Comparison of ENCODE assay signal across 1 cellular context in the genomic region with DNA sequence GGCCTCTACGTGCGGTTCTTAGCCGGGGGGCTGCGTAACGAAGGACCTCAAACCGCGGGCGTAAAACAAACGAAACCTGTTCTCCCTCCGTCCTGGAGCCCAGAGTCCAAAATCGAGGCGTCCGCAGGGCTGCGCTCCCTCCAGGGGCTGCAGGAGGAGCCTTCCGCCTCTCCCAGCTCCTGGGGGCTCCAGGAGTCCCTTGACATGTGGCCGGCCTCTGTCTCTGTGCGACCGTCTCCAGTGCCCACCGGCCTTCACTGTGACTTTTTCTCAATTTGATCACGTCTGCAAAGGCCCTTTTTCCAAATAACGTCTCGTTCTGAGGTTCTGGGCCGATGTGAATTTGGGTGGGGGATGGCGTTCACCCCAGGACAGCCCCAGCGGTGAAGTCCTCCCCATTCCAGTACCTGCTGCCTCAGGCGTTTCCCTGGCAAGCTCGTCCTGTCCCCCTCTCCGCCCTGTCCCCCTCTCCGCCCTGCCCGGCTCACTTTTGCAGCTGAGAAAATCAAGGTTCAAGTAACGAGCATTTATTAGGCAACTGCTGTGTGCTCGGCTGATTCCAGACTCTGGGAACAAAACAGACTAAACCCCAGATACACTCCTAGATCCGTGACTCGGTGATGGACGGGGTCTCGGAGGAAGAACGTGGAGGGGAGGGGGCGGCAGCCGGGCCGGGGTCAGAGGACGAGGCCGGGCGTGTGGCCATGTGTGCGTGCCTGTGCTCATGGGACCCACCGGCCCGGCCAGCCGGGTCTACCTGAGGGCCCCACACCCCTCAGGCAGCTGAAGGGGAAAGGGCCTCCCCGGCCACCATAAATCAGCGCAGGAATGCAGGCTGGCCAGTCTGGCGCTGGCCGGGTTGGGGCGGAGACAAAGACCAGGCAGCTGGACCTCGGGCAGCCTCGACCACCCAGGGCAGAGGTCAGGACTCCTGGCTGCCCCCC.
TF ChIP-seq lines count a peak whose summit lies in the region.

No MANE protein-coding gene starts in this region.

TF ChIP-seq in WTC11, 78 proteins besides CTCF, POLR2A, EP300 and RAD21 (continued from another document):
- TF ChIP-seq EMX1 (CRISPR knock-in tag; IDR thresholded peaks at IDR 0.05), result no peak
- TF ChIP-seq, protein P1, sequence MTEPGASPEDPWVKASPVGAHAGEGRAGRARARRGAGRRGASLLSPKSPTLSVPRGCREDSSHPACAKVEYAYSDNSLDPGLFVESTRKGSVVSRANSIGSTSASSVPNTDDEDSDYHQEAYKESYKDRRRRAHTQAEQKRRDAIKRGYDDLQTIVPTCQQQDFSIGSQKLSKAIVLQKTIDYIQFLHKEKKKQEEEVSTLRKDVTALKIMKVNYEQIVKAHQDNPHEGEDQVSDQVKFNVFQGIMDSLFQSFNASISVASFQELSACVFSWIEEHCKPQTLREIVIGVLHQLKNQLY (CRISPR knock-in tag; IDR thresholded peaks at IDR 0.05), result no peak
